ENCODE assay signal across 17 cellular contexts in the genomic region with DNA sequence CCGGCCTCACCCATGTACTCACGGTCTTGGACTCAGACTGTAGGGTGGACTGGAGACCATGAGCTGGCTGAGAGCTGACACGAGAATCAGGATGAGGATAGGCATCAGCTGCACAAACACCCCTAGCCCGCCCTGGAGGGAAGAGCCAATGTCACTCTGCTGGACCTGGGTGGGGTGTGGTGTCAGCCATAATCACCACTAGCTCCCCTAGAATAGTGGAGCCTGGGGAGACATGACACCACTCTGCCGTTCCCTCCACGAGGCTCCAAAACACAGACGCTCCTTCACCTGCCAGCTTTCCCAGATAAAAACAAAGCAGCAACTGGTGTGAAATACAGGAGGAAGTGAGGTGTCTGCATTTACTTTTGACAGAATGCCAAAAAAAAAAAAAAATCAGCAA. TPM values are rescaled to one million over a fixed set of nuclear protein-coding genes. Genes with fewer than 3 reads are reported as not detected.
A peak's percentile ranks its signal among the peaks of the same experiment; 100 is the strongest.
DNase-seq lines count a peak whose midpoint lies in the region; ATAC-seq and TF ChIP-seq lines count a peak whose summit lies in the region.
"Had no signal": no experiment of that assay in that cellular context is flagged by ENCODE, and none has a peak within 500 bp of the region (broad histone marks: within the 10 kb centered on the region; RNA-seq: fewer than 3 reads in every experiment).

No MANE protein-coding gene starts in this region.

- TF ChIP-seq CTCF in brain (conservative IDR thresholded peaks at IDR 0.05) = no peak

- no peak for DNase-seq in activated naive CD4-positive, alpha-beta T cell treated with anti-CD3 and anti-CD28 coated beads for 36 hours
- no peak for DNase-seq in activated naive CD4-positive, alpha-beta T cell treated with anti-CD3 and anti-CD28 coated beads, Interleukin-2, amount 10 ng/mL, durations not matched to agents 7 days and 5 days
- DNase-seq in stimulated activated naive B cell treated with anti-CD40 and anti-IgM and Interleukin-4, amounts not matched to agents 10 μg/mL and 1 μg/mL and 100 μg/mL, for 72 hours = no peak
- DNase-seq in A172 (ENCODE audit: low spot score) = no peak
- DNase-seq in C1 segment of cervical spinal cord (lab: John Stamatoyannopoulos, UW) = no peak
- DNase-seq: ACHN, GF-D8, GM23248, NCI-H1417 treated with DMSO at 0.1 percent for 48 hours, NCI-H187 treated with DMSO at 0.1 percent for 48 hours, NCI-H226, NCI-H524, NCI-H82, OCI-M1, SIG-M5 had no signal

- H3K4me3 Mint-ChIP-seq in activated naive CD4-positive, alpha-beta T cell treated with anti-CD3 and anti-CD28 coated beads for 36 hours = no peak overlapping the region
- H3K4me3 Mint-ChIP-seq in activated naive CD4-positive, alpha-beta T cell treated with anti-CD3 and anti-CD28 coated beads, Interleukin-2, amount 10 ng/mL, durations not matched to agents 7 days and 5 days = no peak overlapping the region
- H3K4me3 Mint-ChIP-seq in IgD-negative memory B cell (no peak overlapping the region), brain (no peak overlapping the region)
- no peak overlapping the region for H3K4me3 Mint-ChIP-seq in stimulated activated naive B cell treated with anti-CD40 and anti-IgM and Interleukin-4, amounts not matched to agents 10 μg/mL and 1 μg/mL and 100 μg/mL, for 72 hours

- peaks cover 29% of the 10 kb centered on the region for H3K36me3 Mint-ChIP-seq in activated naive CD4-positive, alpha-beta T cell treated with anti-CD3 and anti-CD28 coated beads for 36 hours (ENCODE audit: low read depth)
- peaks cover 45% of the 10 kb centered on the region for H3K36me3 Mint-ChIP-seq in activated naive CD4-positive, alpha-beta T cell treated with anti-CD3 and anti-CD28 coated beads, Interleukin-2, amount 10 ng/mL, durations not matched to agents 7 days and 5 days
- no peaks in the 10 kb centered on the region for H3K36me3 Mint-ChIP-seq in IgD-negative memory B cell
- H3K36me3 Mint-ChIP-seq in brain = peaks cover 19% of the 10 kb centered on the region
- peaks cover 43 to 58% of the 10 kb centered on the region in 2 donors for H3K36me3 Mint-ChIP-seq in stimulated activated naive B cell treated with anti-CD40 and anti-IgM and Interleukin-4, amounts not matched to agents 10 μg/mL and 1 μg/mL and 100 μg/mL, for 72 hours

- no peaks in the 10 kb centered on the region for H3K9me3 Mint-ChIP-seq in activated naive CD4-positive, alpha-beta T cell treated with anti-CD3 and anti-CD28 coated beads for 36 hours
- no peaks in the 10 kb centered on the region for H3K9me3 Mint-ChIP-seq in activated naive CD4-positive, alpha-beta T cell treated with anti-CD3 and anti-CD28 coated beads, Interleukin-2, amount 10 ng/mL, durations not matched to agents 7 days and 5 days
- no peaks in the 10 kb centered on the region for H3K9me3 Mint-ChIP-seq in IgD-negative memory B cell
- no peaks in the 10 kb centered on the region for H3K9me3 Mint-ChIP-seq in brain
- H3K9me3 Mint-ChIP-seq in stimulated activated naive B cell treated with anti-CD40 and anti-IgM and Interleukin-4, amounts not matched to agents 10 μg/mL and 1 μg/mL and 100 μg/mL, for 72 hours = no peaks in the 10 kb centered on the region

- CTCF ChIA-PET in activated naive CD4-positive, alpha-beta T cell treated with anti-CD3 and anti-CD28 coated beads for 36 hours (lab: Charles Lee) = interaction anchor here (0.6 to 14.9 kb wide), 27 partner anchors 13 to 445 kb away, joined by 3 to 195 read pairs (median 7); a partner anchor contains a TSS
- CTCF ChIA-PET in activated naive CD4-positive, alpha-beta T cell treated with anti-CD3 and anti-CD28 coated beads, Interleukin-2, amount 10 ng/mL, durations not matched to agents 7 days and 5 days (lab: Charles Lee) = interaction anchor here (0.6 to 9.2 kb wide), 22 partner anchors 9 to 382 kb away, joined by 3 to 101 read pairs (median 8); a partner anchor contains a TSS

- intact Hi-C loops in activated naive CD4-positive, alpha-beta T cell treated with anti-CD3 and anti-CD28 coated beads for 36 hours (cut with micrococcal nuclease) = loop anchor here (5.0 kb wide), 1 partner anchor 381 kb away; no protein-coding TSS in a partner anchor

- H3K27ac Mint-ChIP-seq in activated naive CD4-positive, alpha-beta T cell treated with anti-CD3 and anti-CD28 coated beads for 36 hours = peak overlapping the region; percentile 50
- H3K27ac Mint-ChIP-seq in activated naive CD4-positive, alpha-beta T cell treated with anti-CD3 and anti-CD28 coated beads, Interleukin-2, amount 10 ng/mL, durations not matched to agents 7 days and 5 days = no peak overlapping the region
- H3K27ac Mint-ChIP-seq in IgD-negative memory B cell (peak overlapping the region in 2 of 3 donors; percentile 93 to 95), brain (peak overlapping the region in 4 of 5 experiments; percentile 36 to 100 (median 90))
- H3K27ac Mint-ChIP-seq in stimulated activated naive B cell treated with anti-CD40 and anti-IgM and Interleukin-4, amounts not matched to agents 10 μg/mL and 1 μg/mL and 100 μg/mL, for 72 hours = peak overlapping the region; percentile 3

- no peak for ATAC-seq in stimulated activated naive B cell treated with anti-CD40 and anti-IgM and Interleukin-4, amounts not matched to agents 10 μg/mL and 1 μg/mL and 100 μg/mL, for 72 hours (replicated peaks)

- peaks cover 44% of the 10 kb centered on the region for H3K4me1 Mint-ChIP-seq in activated naive CD4-positive, alpha-beta T cell treated with anti-CD3 and anti-CD28 coated beads for 36 hours (ENCODE audit: low read depth)
- peaks cover 53% of the 10 kb centered on the region for H3K4me1 Mint-ChIP-seq in activated naive CD4-positive, alpha-beta T cell treated with anti-CD3 and anti-CD28 coated beads, Interleukin-2, amount 10 ng/mL, durations not matched to agents 7 days and 5 days
- peaks cover 31 to 39% (median 35%) of the 10 kb centered on the region in 3 donors for H3K4me1 Mint-ChIP-seq in IgD-negative memory B cell
- peaks cover 48% of the 10 kb centered on the region for H3K4me1 Mint-ChIP-seq in brain
- H3K4me1 Mint-ChIP-seq in stimulated activated naive B cell treated with anti-CD40 and anti-IgM and Interleukin-4, amounts not matched to agents 10 μg/mL and 1 μg/mL and 100 μg/mL, for 72 hours = peaks cover 45 to 56% of the 10 kb centered on the region in 2 donors

- H3K27me3 Mint-ChIP-seq in activated naive CD4-positive, alpha-beta T cell treated with anti-CD3 and anti-CD28 coated beads for 36 hours (ENCODE audit: low read depth) = no peaks in the 10 kb centered on the region
- no peaks in the 10 kb centered on the region for H3K27me3 Mint-ChIP-seq in activated naive CD4-positive, alpha-beta T cell treated with anti-CD3 and anti-CD28 coated beads, Interleukin-2, amount 10 ng/mL, durations not matched to agents 7 days and 5 days
- H3K27me3 Mint-ChIP-seq in IgD-negative memory B cell (no peaks in the 10 kb centered on the region), brain (no peaks in the 10 kb centered on the region)
- no peaks in the 10 kb centered on the region for H3K27me3 Mint-ChIP-seq in stimulated activated naive B cell treated with anti-CD40 and anti-IgM and Interleukin-4, amounts not matched to agents 10 μg/mL and 1 μg/mL and 100 μg/mL, for 72 hours

RNA-seq across cellular contexts. Expression of a gene that starts 16.5 kb away (rescaled TPM):
- 10 to 100 TPM; 13.7 to 14.1 TPM for total RNA-seq in activated naive CD4-positive, alpha-beta T cell treated with anti-CD3 and anti-CD28 coated beads for 36 hours
- 27.6 TPM for polyA plus RNA-seq in IgD-negative memory B cell
- 29.3 TPM for polyA plus RNA-seq in brain (ENCODE audit: insufficient read depth, low read depth, low replicate concordance)
- 33.1 and 34.6 TPM in 2 replicates for total RNA-seq in A172 (2014; rRNA removed; shearing (Covaris generic))
